ENCODE assay signal across 21 cellular contexts in the genomic region with DNA sequence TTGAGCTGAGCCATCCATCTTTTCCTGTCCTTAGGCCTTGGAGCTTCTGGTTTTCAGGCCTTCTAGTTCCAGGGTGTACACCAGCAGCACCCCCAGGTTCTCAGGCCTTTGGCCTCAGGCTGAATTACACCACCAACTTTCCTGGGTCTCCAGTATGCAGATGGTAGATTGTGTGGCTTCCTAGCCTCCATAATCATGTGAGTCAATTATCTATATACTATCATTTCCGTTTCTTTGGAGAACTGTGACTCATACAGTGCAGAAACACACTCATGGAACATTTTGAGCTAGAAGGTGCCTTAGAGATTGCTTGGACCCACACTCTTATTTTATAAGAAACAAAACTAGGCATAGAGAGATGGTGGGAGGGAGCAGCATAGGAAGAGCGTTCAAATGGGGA.
DNase-seq lines count a peak whose midpoint lies in the region; ATAC-seq and TF ChIP-seq lines count a peak whose summit lies in the region.
"Had no signal": no experiment of that assay in that cellular context is flagged by ENCODE, and none has a peak within 500 bp of the region (broad histone marks: within the 10 kb centered on the region; RNA-seq: fewer than 3 reads in every experiment).

No MANE protein-coding gene starts in this region.

- intact Hi-C loops in colonic mucosa (cut with DNase I) = no loop called here

- H3K9me3 ChIP-seq in colonic mucosa = no peaks in the 10 kb centered on the region

- peaks cover 3% of the 10 kb centered on the region for H3K4me1 Mint-ChIP-seq in activated CD8-positive, alpha-beta memory T cell treated with anti-CD3 and anti-CD28 coated beads, Interleukin-2, amount 10 ng/mL, durations not matched to agents 7 days and 5 days
- peaks cover 1% of the 10 kb centered on the region for H3K4me1 Mint-ChIP-seq in osteocyte (ENCODE audit: unreplicated experiment)

- H3K4me1 ChIP-seq in colonic mucosa = no peaks in the 10 kb centered on the region
- H3K4me1 ChIP-seq: Peyer's patch had no signal

- no peaks in the 10 kb centered on the region for H3K27me3 Mint-ChIP-seq in activated CD8-positive, alpha-beta memory T cell treated with anti-CD3 and anti-CD28 coated beads, Interleukin-2, amount 10 ng/mL, durations not matched to agents 7 days and 5 days
- peaks cover 3% of the 10 kb centered on the region for H3K27me3 Mint-ChIP-seq in osteocyte (ENCODE audit: unreplicated experiment)
- H3K27me3 Mint-ChIP-seq: CD4-positive, alpha-beta T cell; dendritic cell treated with granulocyte-macrophage colony-stimulating factor and Interleukin-4, amounts not matched to agents 40 ng/mL and 50 ng/mL, for 4 days; T-cell; type B pancreatic cell had no signal

- DNase-seq in activated CD8-positive, alpha-beta memory T cell treated with anti-CD3 and anti-CD28 coated beads for 24 hours = peak; percentile 28
- no peak for DNase-seq in activated CD8-positive, alpha-beta memory T cell treated with anti-CD3 and anti-CD28 coated beads, Interleukin-2, amount 50 U/mL, for 4 hours
- DNase-seq in M059J (ENCODE audit: low read depth) = peak; percentile 25
- no peak for DNase-seq in activated CD8-positive, alpha-beta memory T cell treated with anti-CD3 and anti-CD28 coated beads, Interleukin-2, amount 10 ng/mL, durations not matched to agents 7 days and 5 days
- peak; percentile 36 for DNase-seq in osteocyte (ENCODE audit: extremely low spot score, unreplicated experiment)
- DNase-seq in colonic mucosa = no peak
- DNase-seq in NCI-H2227 (lab: John Stamatoyannopoulos, UW; ENCODE audit: unreplicated experiment) = no peak
- DNase-seq in stimulated activated CD4-positive, alpha-beta T cell treated with anti-CD3 and anti-CD28 coated beads, Interleukin-4, amount 100 ng/mL, for 4 hours = no peak
- DNase-seq: brain microvascular endothelial cell; CD4-positive, alpha-beta T cell; HFFc6; mucosa of descending colon; NCI-H1417; Peyer's patch; stimulated activated CD4-positive, alpha-beta T cell treated with anti-CD3 and anti-CD28 coated beads, Interleukin-15, amount 100 ng/mL, for 24 hours; stomach; T-cell had no signal

- peaks cover 9% of the 10 kb centered on the region for H3K36me3 Mint-ChIP-seq in activated CD8-positive, alpha-beta memory T cell treated with anti-CD3 and anti-CD28 coated beads, Interleukin-2, amount 10 ng/mL, durations not matched to agents 7 days and 5 days
- peaks cover 4% of the 10 kb centered on the region for H3K36me3 Mint-ChIP-seq in osteocyte (ENCODE audit: unreplicated experiment)
- H3K36me3 Mint-ChIP-seq: type B pancreatic cell had no signal

- TF ChIP-seq CTCF in osteocyte (IDR thresholded peaks at IDR 0.05) (no peak), colonic mucosa (IDR thresholded peaks at IDR 0.05) (no peak)

- no peaks in the 10 kb centered on the region for H3K36me3 ChIP-seq in colonic mucosa
- H3K36me3 ChIP-seq: brain microvascular endothelial cell, Peyer's patch, stomach had no signal

- H3K27me3 ChIP-seq in colonic mucosa = no peaks in the 10 kb centered on the region
- H3K27me3 ChIP-seq: brain microvascular endothelial cell, Peyer's patch, stomach had no signal

- peaks cover 11% of the 10 kb centered on the region for H3K9me3 Mint-ChIP-seq in activated CD8-positive, alpha-beta memory T cell treated with anti-CD3 and anti-CD28 coated beads, Interleukin-2, amount 10 ng/mL, durations not matched to agents 7 days and 5 days (ENCODE audit: low read depth)
- H3K9me3 Mint-ChIP-seq in osteocyte (ENCODE audit: unreplicated experiment) = peaks cover 15% of the 10 kb centered on the region

- no peak overlapping the region for H3K4me3 ChIP-seq in colonic mucosa
- H3K4me3 ChIP-seq: mucosa of descending colon, Peyer's patch, stomach had no signal

- no peak overlapping the region for H3K27ac ChIP-seq in colonic mucosa
- H3K27ac ChIP-seq: brain microvascular endothelial cell, epithelial cell of prostate, Peyer's patch, stomach had no signal

- CTCF ChIA-PET in activated CD8-positive, alpha-beta memory T cell treated with anti-CD3 and anti-CD28 coated beads, Interleukin-2, amount 10 ng/mL, durations not matched to agents 7 days and 5 days (lab: Charles Lee) = no interaction called here

- H3K27ac Mint-ChIP-seq in activated CD8-positive, alpha-beta memory T cell treated with anti-CD3 and anti-CD28 coated beads, Interleukin-2, amount 10 ng/mL, durations not matched to agents 7 days and 5 days = no peak overlapping the region
- no peak overlapping the region for H3K27ac Mint-ChIP-seq in osteocyte (ENCODE audit: unreplicated experiment)
- H3K27ac Mint-ChIP-seq: CD4-positive, alpha-beta T cell; dendritic cell treated with granulocyte-macrophage colony-stimulating factor and Interleukin-4, amounts not matched to agents 40 ng/mL and 50 ng/mL, for 4 days; HFFc6; T-cell; type B pancreatic cell had no signal

- peak; percentile 36 for ATAC-seq in activated CD8-positive, alpha-beta memory T cell treated with anti-CD3 and anti-CD28 coated beads, Interleukin-2, amount 10 ng/mL, durations not matched to agents 7 days and 5 days
- ATAC-seq: left lobe of liver, mucosa of descending colon, T-cell had no signal

- no peak overlapping the region for H3K4me3 Mint-ChIP-seq in activated CD8-positive, alpha-beta memory T cell treated with anti-CD3 and anti-CD28 coated beads, Interleukin-2, amount 10 ng/mL, durations not matched to agents 7 days and 5 days
- no peak overlapping the region for H3K4me3 Mint-ChIP-seq in osteocyte (ENCODE audit: unreplicated experiment)
- H3K4me3 Mint-ChIP-seq: CD4-positive, alpha-beta T cell; dendritic cell treated with granulocyte-macrophage colony-stimulating factor and Interleukin-4, amounts not matched to agents 40 ng/mL and 50 ng/mL, for 4 days; HFFc6; T-cell; type B pancreatic cell had no signal

- no peak overlapping the region for H3K9ac ChIP-seq in colonic mucosa (ENCODE audit: low read depth in 2 of 2, low read length in 2 of 2)

Comparison
In these comparisons a context has a peak if more than half of its experiments do, and no peak if none do; other contexts are left out.
1. DNase-seq: peak in activated CD8-positive, alpha-beta memory T cell treated with anti-CD3 and anti-CD28 coated beads for 24 hours (single experiment), M059J (single experiment) and osteocyte (single experiment); none in activated CD8-positive, alpha-beta memory T cell treated with anti-CD3 and anti-CD28 coated beads, Interleukin-2, amount 50 U/mL, for 4 hours (single experiment), activated CD8-positive, alpha-beta memory T cell treated with anti-CD3 and anti-CD28 coated beads, Interleukin-2, amount 10 ng/mL, durations not matched to agents 7 days and 5 days (single experiment), colonic mucosa (single experiment), NCI-H2227 (single experiment) and stimulated activated CD4-positive, alpha-beta T cell treated with anti-CD3 and anti-CD28 coated beads, Interleukin-4, amount 100 ng/mL, for 4 hours (0 of 2).